In the genomic region with DNA sequence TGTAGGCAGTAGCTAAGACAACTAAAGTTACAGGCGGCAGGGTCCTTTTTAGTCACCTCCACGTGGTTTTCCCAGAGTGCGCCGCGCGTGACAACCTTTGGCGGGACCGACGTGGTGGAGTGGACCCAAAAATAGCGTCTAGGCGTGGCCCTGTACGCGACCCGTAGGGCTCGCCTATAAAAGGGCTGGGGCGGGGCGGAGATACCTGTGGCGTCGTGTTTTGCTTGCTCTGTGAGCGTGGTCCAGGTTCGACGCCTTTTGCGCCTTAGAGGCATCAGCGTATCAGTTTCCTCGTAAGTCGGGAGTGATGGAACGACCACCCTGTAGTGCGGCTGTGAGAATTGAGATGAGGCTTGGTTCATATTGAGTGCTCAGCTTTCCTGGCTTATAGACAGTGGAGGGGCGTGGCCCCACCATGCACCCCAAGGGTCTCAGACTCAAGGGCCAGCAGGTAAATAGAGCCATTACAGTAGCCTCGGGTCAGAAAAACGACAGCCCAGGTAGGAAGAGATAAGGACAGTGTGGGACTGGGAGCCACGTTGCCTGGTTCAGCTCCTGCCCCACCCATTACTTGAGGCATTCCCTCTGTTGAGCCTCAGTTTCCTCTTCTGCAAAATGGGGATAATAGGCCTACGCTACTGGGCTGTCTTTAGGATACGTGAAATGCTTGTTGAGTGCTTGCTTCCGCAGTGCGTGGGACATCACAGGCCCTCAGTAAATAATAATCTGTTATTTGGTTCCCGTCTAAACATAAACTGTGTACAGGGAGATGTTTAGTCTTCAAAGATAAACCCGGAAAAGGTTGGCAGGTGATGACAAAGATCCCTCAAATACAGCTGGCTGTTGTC, we compare ENCODE assay signal across 1 cellular context.
TF ChIP-seq lines count a peak whose summit lies in the region.

No MANE protein-coding gene starts in this region.

TF ChIP-seq in HepG2, 621 proteins besides CTCF, POLR2A, EP300 and RAD21 (continues in another document):
- TF ChIP-seq FOXK2 (IDR thresholded peaks at IDR 0.05) (no peak), ZNF644 (CRISPR knock-in tag; IDR thresholded peaks at IDR 0.05; ENCODE audit: low read depth) (no peak), ZBTB21 (CRISPR knock-in tag; IDR thresholded peaks at IDR 0.05) (no peak), ZNF629 (CRISPR knock-in tag; conservative IDR thresholded peaks at IDR 0.05) (peak; percentile 91), YY1 (IDR thresholded peaks at IDR 0.05; ENCODE audit: insufficient read depth, insufficient replicate concordance, low read depth, low read length) (no peak), ZFP36L2 (CRISPR knock-in tag; IDR thresholded peaks at IDR 0.05) (no peak), HOXA5 (CRISPR knock-in tag; IDR thresholded peaks at IDR 0.05) (no peak; the same call in 1 of the 2 replicates), RXRB (CRISPR knock-in tag; IDR thresholded peaks at IDR 0.05; ENCODE audit: borderline replicate concordance) (no peak), HES4 (CRISPR knock-in tag; IDR thresholded peaks at IDR 0.05; ENCODE audit: borderline replicate concordance) (peak; percentile 25; the same call in 1 of the 2 replicates), ZNF354B (CRISPR knock-in tag; IDR thresholded peaks at IDR 0.05) (no peak; the same call in 1 of the 2 replicates), MBD4 (IDR thresholded peaks at IDR 0.05; ENCODE audit: borderline replicate concordance, low read length) (no peak), ZNF260 (CRISPR knock-in tag; IDR thresholded peaks at IDR 0.05; ENCODE audit: borderline replicate concordance, low read depth) (no peak), ZNF782 (CRISPR knock-in tag; IDR thresholded peaks at IDR 0.05; ENCODE audit: borderline replicate concordance) (no peak), ZNF570 (CRISPR knock-in tag; IDR thresholded peaks at IDR 0.05; ENCODE audit: borderline replicate concordance) (no peak), ZNF10 (CRISPR knock-in tag; IDR thresholded peaks at IDR 0.05; ENCODE audit: borderline replicate concordance, low read depth) (no peak), DPF2 (CRISPR knock-in tag; IDR thresholded peaks at IDR 0.05; ENCODE audit: borderline replicate concordance, low read depth) (no peak), ZNF841 (CRISPR knock-in tag; IDR thresholded peaks at IDR 0.05; ENCODE audit: borderline replicate concordance) (no peak), KMT2A (CRISPR knock-in tag; IDR thresholded peaks at IDR 0.05) (no peak), KDM4B (CRISPR knock-in tag; IDR thresholded peaks at IDR 0.05) (no peak), YEATS4 (CRISPR knock-in tag; IDR thresholded peaks at IDR 0.05; ENCODE audit: borderline replicate concordance) (no peak; the same call in 1 of the 2 replicates), KMT2B (CRISPR knock-in tag; IDR thresholded peaks at IDR 0.05) (0 out of 2 replicates have a peak, but pooled peaks have one; percentile 34), GFI1 (CRISPR knock-in tag; IDR thresholded peaks at IDR 0.05; ENCODE audit: borderline replicate concordance) (peak; percentile 9; the same call in 1 of the 2 replicates), JUNB (CRISPR knock-in tag; IDR thresholded peaks at IDR 0.05; ENCODE audit: borderline replicate concordance) (peak; percentile 61; the same call in 1 of the 2 replicates), ZNF557 (CRISPR knock-in tag; IDR thresholded peaks at IDR 0.05) (no peak), ZFAT (CRISPR knock-in tag; conservative IDR thresholded peaks at IDR 0.05) (no peak; the same call in 1 of the 2 replicates), ZNF337 (CRISPR knock-in tag; IDR thresholded peaks at IDR 0.05; ENCODE audit: borderline replicate concordance, low read depth) (0 out of 2 replicates have a peak, but pooled peaks have one; percentile 52), MED1 (CRISPR knock-in tag; IDR thresholded peaks at IDR 0.05) (0 out of 2 replicates have a peak, but pooled peaks have one; percentile 10), SALL1 (CRISPR knock-in tag; IDR thresholded peaks at IDR 0.05) (no peak; the same call in 1 of the 2 replicates), THAP11 (CRISPR knock-in tag; IDR thresholded peaks at IDR 0.05) (peak; percentile 72), SMYD3 (CRISPR knock-in tag; IDR thresholded peaks at IDR 0.05) (peak; percentile 88; the same call in 1 of the 2 replicates), EEA1 (CRISPR knock-in tag; IDR thresholded peaks at IDR 0.05; ENCODE audit: borderline replicate concordance) (no peak), ZNF761 (CRISPR knock-in tag; conservative IDR thresholded peaks at IDR 0.05) (no peak), NCOA1 (CRISPR knock-in tag; IDR thresholded peaks at IDR 0.05) (no peak), ZNF614 (CRISPR knock-in tag; IDR thresholded peaks at IDR 0.05; ENCODE audit: borderline replicate concordance) (no peak), PLRG1 (conservative IDR thresholded peaks at IDR 0.05) (no peak), MXI1 (IDR thresholded peaks at IDR 0.05; ENCODE audit: borderline replicate concordance, low read depth, low read length) (peak; percentile 69; the same call in 1 of the 3 replicates), ETV6 (CRISPR knock-in tag; conservative IDR thresholded peaks at IDR 0.05) (no peak), ZFP62 (CRISPR knock-in tag; IDR thresholded peaks at IDR 0.05) (no peak), GLI4 (CRISPR knock-in tag; IDR thresholded peaks at IDR 0.05; ENCODE audit: borderline replicate concordance) (peak; percentile 93; the same call in 1 of the 2 replicates), ETV5 (CRISPR knock-in tag; IDR thresholded peaks at IDR 0.05; ENCODE audit: borderline replicate concordance) (no peak)
- TF ChIP-seq, protein P1, sequence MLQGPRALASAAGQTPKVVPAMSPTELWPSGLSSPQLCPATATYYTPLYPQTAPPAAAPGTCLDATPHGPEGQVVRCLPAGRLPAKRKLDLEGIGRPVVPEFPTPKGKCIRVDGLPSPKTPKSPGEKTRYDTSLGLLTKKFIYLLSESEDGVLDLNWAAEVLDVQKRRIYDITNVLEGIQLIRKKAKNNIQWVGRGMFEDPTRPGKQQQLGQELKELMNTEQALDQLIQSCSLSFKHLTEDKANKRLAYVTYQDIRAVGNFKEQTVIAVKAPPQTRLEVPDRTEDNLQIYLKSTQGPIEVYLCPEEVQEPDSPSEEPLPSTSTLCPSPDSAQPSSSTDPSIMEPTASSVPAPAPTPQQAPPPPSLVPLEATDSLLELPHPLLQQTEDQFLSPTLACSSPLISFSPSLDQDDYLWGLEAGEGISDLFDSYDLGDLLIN (CRISPR knock-in tag; IDR thresholded peaks at IDR 0.05; ENCODE audit: borderline replicate concordance), result peak; percentile 62; the same call in 1 of the 2 replicates
- TF ChIP-seq, protein P2, sequence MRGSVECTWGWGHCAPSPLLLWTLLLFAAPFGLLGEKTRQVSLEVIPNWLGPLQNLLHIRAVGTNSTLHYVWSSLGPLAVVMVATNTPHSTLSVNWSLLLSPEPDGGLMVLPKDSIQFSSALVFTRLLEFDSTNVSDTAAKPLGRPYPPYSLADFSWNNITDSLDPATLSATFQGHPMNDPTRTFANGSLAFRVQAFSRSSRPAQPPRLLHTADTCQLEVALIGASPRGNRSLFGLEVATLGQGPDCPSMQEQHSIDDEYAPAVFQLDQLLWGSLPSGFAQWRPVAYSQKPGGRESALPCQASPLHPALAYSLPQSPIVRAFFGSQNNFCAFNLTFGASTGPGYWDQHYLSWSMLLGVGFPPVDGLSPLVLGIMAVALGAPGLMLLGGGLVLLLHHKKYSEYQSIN (CRISPR knock-in tag; IDR thresholded peaks at IDR 0.05; ENCODE audit: borderline replicate concordance), result no peak
- TF ChIP-seq, protein P3, sequence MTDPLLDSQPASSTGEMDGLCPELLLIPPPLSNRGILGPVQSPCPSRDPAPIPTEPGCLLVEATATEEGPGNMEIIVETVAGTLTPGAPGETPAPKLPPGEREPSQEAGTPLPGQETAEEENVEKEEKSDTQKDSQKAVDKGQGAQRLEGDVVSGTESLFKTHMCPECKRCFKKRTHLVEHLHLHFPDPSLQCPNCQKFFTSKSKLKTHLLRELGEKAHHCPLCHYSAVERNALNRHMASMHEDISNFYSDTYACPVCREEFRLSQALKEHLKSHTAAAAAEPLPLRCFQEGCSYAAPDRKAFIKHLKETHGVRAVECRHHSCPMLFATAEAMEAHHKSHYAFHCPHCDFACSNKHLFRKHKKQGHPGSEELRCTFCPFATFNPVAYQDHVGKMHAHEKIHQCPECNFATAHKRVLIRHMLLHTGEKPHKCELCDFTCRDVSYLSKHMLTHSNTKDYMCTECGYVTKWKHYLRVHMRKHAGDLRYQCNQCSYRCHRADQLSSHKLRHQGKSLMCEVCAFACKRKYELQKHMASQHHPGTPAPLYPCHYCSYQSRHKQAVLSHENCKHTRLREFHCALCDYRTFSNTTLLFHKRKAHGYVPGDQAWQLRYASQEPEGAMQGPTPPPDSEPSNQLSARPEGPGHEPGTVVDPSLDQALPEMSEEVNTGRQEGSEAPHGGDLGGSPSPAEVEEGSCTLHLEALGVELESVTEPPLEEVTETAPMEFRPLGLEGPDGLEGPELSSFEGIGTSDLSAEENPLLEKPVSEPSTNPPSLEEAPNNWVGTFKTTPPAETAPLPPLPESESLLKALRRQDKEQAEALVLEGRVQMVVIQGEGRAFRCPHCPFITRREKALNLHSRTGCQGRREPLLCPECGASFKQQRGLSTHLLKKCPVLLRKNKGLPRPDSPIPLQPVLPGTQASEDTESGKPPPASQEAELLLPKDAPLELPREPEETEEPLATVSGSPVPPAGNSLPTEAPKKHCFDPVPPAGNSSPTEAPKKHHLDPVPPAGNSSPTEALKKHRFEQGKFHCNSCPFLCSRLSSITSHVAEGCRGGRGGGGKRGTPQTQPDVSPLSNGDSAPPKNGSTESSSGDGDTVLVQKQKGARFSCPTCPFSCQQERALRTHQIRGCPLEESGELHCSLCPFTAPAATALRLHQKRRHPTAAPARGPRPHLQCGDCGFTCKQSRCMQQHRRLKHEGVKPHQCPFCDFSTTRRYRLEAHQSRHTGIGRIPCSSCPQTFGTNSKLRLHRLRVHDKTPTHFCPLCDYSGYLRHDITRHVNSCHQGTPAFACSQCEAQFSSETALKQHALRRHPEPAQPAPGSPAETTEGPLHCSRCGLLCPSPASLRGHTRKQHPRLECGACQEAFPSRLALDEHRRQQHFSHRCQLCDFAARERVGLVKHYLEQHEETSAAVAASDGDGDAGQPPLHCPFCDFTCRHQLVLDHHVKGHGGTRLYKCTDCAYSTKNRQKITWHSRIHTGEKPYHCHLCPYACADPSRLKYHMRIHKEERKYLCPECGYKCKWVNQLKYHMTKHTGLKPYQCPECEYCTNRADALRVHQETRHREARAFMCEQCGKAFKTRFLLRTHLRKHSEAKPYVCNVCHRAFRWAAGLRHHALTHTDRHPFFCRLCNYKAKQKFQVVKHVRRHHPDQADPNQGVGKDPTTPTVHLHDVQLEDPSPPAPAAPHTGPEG (CRISPR knock-in tag; IDR thresholded peaks at IDR 0.05), result no peak; the same call in 1 of the 2 replicates
- TF ChIP-seq, protein P4, sequence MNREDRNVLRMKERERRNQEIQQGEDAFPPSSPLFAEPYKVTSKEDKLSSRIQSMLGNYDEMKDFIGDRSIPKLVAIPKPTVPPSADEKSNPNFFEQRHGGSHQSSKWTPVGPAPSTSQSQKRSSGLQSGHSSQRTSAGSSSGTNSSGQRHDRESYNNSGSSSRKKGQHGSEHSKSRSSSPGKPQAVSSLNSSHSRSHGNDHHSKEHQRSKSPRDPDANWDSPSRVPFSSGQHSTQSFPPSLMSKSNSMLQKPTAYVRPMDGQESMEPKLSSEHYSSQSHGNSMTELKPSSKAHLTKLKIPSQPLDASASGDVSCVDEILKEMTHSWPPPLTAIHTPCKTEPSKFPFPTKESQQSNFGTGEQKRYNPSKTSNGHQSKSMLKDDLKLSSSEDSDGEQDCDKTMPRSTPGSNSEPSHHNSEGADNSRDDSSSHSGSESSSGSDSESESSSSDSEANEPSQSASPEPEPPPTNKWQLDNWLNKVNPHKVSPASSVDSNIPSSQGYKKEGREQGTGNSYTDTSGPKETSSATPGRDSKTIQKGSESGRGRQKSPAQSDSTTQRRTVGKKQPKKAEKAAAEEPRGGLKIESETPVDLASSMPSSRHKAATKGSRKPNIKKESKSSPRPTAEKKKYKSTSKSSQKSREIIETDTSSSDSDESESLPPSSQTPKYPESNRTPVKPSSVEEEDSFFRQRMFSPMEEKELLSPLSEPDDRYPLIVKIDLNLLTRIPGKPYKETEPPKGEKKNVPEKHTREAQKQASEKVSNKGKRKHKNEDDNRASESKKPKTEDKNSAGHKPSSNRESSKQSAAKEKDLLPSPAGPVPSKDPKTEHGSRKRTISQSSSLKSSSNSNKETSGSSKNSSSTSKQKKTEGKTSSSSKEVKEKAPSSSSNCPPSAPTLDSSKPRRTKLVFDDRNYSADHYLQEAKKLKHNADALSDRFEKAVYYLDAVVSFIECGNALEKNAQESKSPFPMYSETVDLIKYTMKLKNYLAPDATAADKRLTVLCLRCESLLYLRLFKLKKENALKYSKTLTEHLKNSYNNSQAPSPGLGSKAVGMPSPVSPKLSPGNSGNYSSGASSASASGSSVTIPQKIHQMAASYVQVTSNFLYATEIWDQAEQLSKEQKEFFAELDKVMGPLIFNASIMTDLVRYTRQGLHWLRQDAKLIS (CRISPR knock-in tag; IDR thresholded peaks at IDR 0.05), result no peak
- TF ChIP-seq, protein P5, sequence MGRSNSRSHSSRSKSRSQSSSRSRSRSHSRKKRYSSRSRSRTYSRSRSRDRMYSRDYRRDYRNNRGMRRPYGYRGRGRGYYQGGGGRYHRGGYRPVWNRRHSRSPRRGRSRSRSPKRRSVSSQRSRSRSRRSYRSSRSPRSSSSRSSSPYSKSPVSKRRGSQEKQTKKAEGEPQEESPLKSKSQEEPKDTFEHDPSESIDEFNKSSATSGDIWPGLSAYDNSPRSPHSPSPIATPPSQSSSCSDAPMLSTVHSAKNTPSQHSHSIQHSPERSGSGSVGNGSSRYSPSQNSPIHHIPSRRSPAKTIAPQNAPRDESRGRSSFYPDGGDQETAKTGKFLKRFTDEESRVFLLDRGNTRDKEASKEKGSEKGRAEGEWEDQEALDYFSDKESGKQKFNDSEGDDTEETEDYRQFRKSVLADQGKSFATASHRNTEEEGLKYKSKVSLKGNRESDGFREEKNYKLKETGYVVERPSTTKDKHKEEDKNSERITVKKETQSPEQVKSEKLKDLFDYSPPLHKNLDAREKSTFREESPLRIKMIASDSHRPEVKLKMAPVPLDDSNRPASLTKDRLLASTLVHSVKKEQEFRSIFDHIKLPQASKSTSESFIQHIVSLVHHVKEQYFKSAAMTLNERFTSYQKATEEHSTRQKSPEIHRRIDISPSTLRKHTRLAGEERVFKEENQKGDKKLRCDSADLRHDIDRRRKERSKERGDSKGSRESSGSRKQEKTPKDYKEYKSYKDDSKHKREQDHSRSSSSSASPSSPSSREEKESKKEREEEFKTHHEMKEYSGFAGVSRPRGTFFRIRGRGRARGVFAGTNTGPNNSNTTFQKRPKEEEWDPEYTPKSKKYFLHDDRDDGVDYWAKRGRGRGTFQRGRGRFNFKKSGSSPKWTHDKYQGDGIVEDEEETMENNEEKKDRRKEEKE (IDR thresholded peaks at IDR 0.05), result no peak
- TF ChIP-seq, protein P6, sequence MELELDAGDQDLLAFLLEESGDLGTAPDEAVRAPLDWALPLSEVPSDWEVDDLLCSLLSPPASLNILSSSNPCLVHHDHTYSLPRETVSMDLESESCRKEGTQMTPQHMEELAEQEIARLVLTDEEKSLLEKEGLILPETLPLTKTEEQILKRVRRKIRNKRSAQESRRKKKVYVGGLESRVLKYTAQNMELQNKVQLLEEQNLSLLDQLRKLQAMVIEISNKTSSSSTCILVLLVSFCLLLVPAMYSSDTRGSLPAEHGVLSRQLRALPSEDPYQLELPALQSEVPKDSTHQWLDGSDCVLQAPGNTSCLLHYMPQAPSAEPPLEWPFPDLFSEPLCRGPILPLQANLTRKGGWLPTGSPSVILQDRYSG (CRISPR knock-in tag; IDR thresholded peaks at IDR 0.05), result 0 out of 2 replicates have a peak, but pooled peaks have one; percentile 20
- TF ChIP-seq, protein P7, sequence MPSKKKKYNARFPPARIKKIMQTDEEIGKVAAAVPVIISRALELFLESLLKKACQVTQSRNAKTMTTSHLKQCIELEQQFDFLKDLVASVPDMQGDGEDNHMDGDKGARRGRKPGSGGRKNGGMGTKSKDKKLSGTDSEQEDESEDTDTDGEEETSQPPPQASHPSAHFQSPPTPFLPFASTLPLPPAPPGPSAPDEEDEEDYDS (CRISPR knock-in tag; IDR thresholded peaks at IDR 0.05), result no peak
